18 cellular contexts compared by ENCODE assay signal in genomic region chr11:8967159-8967558, GRCh38. TPM values are rescaled to one million over a fixed set of nuclear protein-coding genes. Genes with fewer than 3 reads are reported as not detected.
A peak's percentile ranks its signal among the peaks of the same experiment; 100 is the strongest.
DNase-seq lines count a peak whose midpoint lies in the region; ATAC-seq, FAIRE-seq and TF ChIP-seq lines count a peak whose summit lies in the region.
"Had no signal": no experiment of that assay in that cellular context is flagged by ENCODE, and none has a peak within 500 bp of the region (broad histone marks: within the 10 kb centered on the region; RNA-seq: fewer than 3 reads in every experiment).

No MANE protein-coding gene starts in this region.

- peaks cover 20% of the 10 kb centered on the region for H3K79me2 ChIP-seq in GM12878 (ENCODE audit: control insufficient read depth, insufficient read depth, low read length)

- SMC1A ChIA-PET in GM12878 (lab: Charles Lee; ENCODE audit: uncharacterized antibody, unreplicated experiment) = no interaction called here

- H2AFZ ChIP-seq in GM12878 (ENCODE audit: control insufficient read depth, low read depth, low read length) = no peak overlapping the region
- H2AFZ ChIP-seq: GM23338 had no signal

- TF ChIP-seq CTCF in CD14-positive monocyte (IDR thresholded peaks at IDR 0.05) (no peak), GM12878 (IDR thresholded peaks at IDR 0.05 in 2 of 3, conservative IDR thresholded peaks at IDR 0.05 in 1 of 3; ENCODE audit: control insufficient read depth in 2 of 3, extremely low read depth in 1 of 3, insufficient read depth in 1 of 3, low read depth in 3 of 3, low read length in 3 of 3) (no peak), neural crest cell (conservative IDR thresholded peaks at IDR 0.05) (no peak), GM20000 (IDR thresholded peaks at IDR 0.05; ENCODE audit: extremely low read depth, missing control alignments) (no peak), right lobe of liver (IDR thresholded peaks at IDR 0.05) (no peak)
- no peak for TF ChIP-seq CTCF in CD8-positive, alpha-beta T cell (IDR thresholded peaks at IDR 0.05)

- no peaks in the 10 kb centered on the region for H3K27me3 ChIP-seq in CD8-positive, alpha-beta T cell (ENCODE audit: insufficient read depth, low read length)
- no peaks in the 10 kb centered on the region for H3K27me3 ChIP-seq in GM12878 (replicated peaks in 1 of 2; ENCODE audit: control insufficient read depth in 2 of 2, insufficient read depth in 2 of 2, low read length in 1 of 2)
- H3K27me3 ChIP-seq in right lobe of liver = no peaks in the 10 kb centered on the region
- H3K27me3 ChIP-seq: BLaER1 treated with 17β-estradiol and CSF1 and Interleukin-3, amounts not matched to agents 10 nM and 100 nM had no signal

- no peaks in the 10 kb centered on the region for H4K20me1 ChIP-seq in GM12878 (ENCODE audit: control insufficient read depth, insufficient read depth)

- peaks cover 20% of the 10 kb centered on the region for H3K4me1 ChIP-seq in CD8-positive, alpha-beta T cell (ENCODE audit: insufficient read depth, low read length)
- H3K4me1 ChIP-seq in GM12878 (ENCODE audit: control insufficient read depth, insufficient read depth, low read length) = peaks cover 5% of the 10 kb centered on the region
- peaks cover 0 to 19% (median 8%) of the 10 kb centered on the region in 4 donors for H3K4me1 ChIP-seq in right lobe of liver

- no peaks in the 10 kb centered on the region for H3K9me3 ChIP-seq in CD8-positive, alpha-beta T cell (ENCODE audit: low read length)
- H3K9me3 ChIP-seq in GM12878 (replicated peaks; ENCODE audit: control insufficient read depth, insufficient read depth, low read length) (no peaks in the 10 kb centered on the region), right lobe of liver (no peaks in the 10 kb centered on the region)
- H3K9me3 ChIP-seq: BLaER1 treated with 17β-estradiol and CSF1 and Interleukin-3, amounts not matched to agents 10 nM and 100 nM had no signal

- no TSS peak for BruUV-seq in GM12878 (replicated peaks; lab: Mats Ljungman, UMichigan)

- H3K27ac Mint-ChIP-seq in CD14-positive monocyte = peak overlapping the region in 5 of 7 donors; percentile 26 to 66 (median 51)
- H3K27ac Mint-ChIP-seq in CD8-positive, alpha-beta T cell = peak overlapping the region; percentile 64
- no peak overlapping the region for H3K27ac Mint-ChIP-seq in neural crest cell (ENCODE audit: unreplicated experiment)
- H3K27ac Mint-ChIP-seq: GM23338 had no signal

- 55% methylated on average over 8 of the region's 8 CpGs for WGBS in GM12878 (ENCODE audit: insufficient coverage, insufficient replicate concordance, low lambda C conversion rate, missing lambda C conversion rate)
- WGBS in right lobe of liver (ENCODE audit: insufficient coverage, low coverage, low lambda C conversion rate, missing lambda C conversion rate) = 88% methylated on average over 8 of the region's 8 CpGs

- H3K36me3 ChIP-seq in CD8-positive, alpha-beta T cell (ENCODE audit: insufficient read depth, low read length) = no peaks in the 10 kb centered on the region
- H3K36me3 ChIP-seq in GM12878 (ENCODE audit: control insufficient read depth in 2 of 2, insufficient read depth in 2 of 2, low read length in 1 of 2) (no peaks in the 10 kb centered on the region), right lobe of liver (no peaks in the 10 kb centered on the region)
- H3K36me3 ChIP-seq: BLaER1 treated with 17β-estradiol and CSF1 and Interleukin-3, amounts not matched to agents 10 nM and 100 nM had no signal

- TF ChIP-seq RAD21 in GM12878 (IDR thresholded peaks at IDR 0.05; ENCODE audit: insufficient read depth, low read depth, low read length) = no peak

- intact Hi-C loops in CD14-positive monocyte (cut with micrococcal nuclease) = loop anchor here in 1 of 2 donors (10.0 kb wide), 2 partner anchors 48 to 292 kb away; no protein-coding TSS in a partner anchor
- intact Hi-C loops in CD8-positive, alpha-beta T cell (cut with DNase I, micrococcal nuclease) = no loop called here
- intact Hi-C loops in GM12878 (cut with micrococcal nuclease; ENCODE audit: unreplicated experiment) = no loop called here
- intact Hi-C loops in right lobe of liver (cut with DNase I) = no loop called here

- no peak for FAIRE-seq in GM12878 (lab: Jason Lieb, UNC)
- FAIRE-seq: GM18507 had no signal

- no peak overlapping the region for H3K4me3 ChIP-seq in CD8-positive, alpha-beta T cell (ENCODE audit: low read depth, low read length)
- no peak overlapping the region for H3K4me3 ChIP-seq in GM12878
- no peak overlapping the region for H3K4me3 ChIP-seq in right lobe of liver
- H3K4me3 ChIP-seq: BLaER1 treated with 17β-estradiol and CSF1 and Interleukin-3, amounts not matched to agents 10 nM and 100 nM; GM23338 had no signal

- CTCF ChIA-PET in CD8-positive, alpha-beta T cell (lab: Charles Lee) = no interaction called here
- CTCF ChIA-PET in GM12878 (lab: Yijun Ruan, JAX) = no interaction called here

- H3K27me3 Mint-ChIP-seq in CD14-positive monocyte (ENCODE audit: low read depth in 3 of 3) = peaks cover 0 to 5% (median 0%) of the 10 kb centered on the region in 3 donors
- no peaks in the 10 kb centered on the region for H3K27me3 Mint-ChIP-seq in CD8-positive, alpha-beta T cell (ENCODE audit: low read depth)
- H3K27me3 Mint-ChIP-seq in neural crest cell (ENCODE audit: low read depth) = no peaks in the 10 kb centered on the region

- RAD21 ChIA-PET in GM12878 (lab: Charles Lee; ENCODE audit: unreplicated experiment) = no interaction called here

- TF ChIP-seq EP300 in GM12878 (IDR thresholded peaks at IDR 0.05; ENCODE audit: borderline replicate concordance in 1 of 2, control insufficient read depth in 1 of 2, low read depth in 2 of 2, low read length in 2 of 2) = no peak

- H3K9me3 Mint-ChIP-seq in CD14-positive monocyte (no peaks in the 10 kb centered on the region), neural crest cell (no peaks in the 10 kb centered on the region)
- H3K9me3 Mint-ChIP-seq in CD8-positive, alpha-beta T cell = no peaks in the 10 kb centered on the region
- H3K9me3 Mint-ChIP-seq: GM23338 had no signal

- DNase-seq in CD14-positive monocyte (ENCODE audit: low spot score) (no peak), GM12878 (ENCODE audit: low read depth, low spot score) (no peak), neural crest cell (ENCODE audit: low read depth, low spot score) (no peak), GM20000 (ENCODE audit: low spot score) (no peak), right lobe of liver (no peak)
- no peak for DNase-seq in CD8-positive, alpha-beta T cell
- DNase-seq: ACHN, DMS53, GF-D8, H7, IMR-90, KG1 had no signal

- no peak overlapping the region for H3K4me2 ChIP-seq in GM12878 (ENCODE audit: control insufficient read depth, insufficient read depth)
- H3K4me2 ChIP-seq: GM23338 had no signal

- TF ChIP-seq POLR2A in GM12878 (IDR thresholded peaks at IDR 0.05; ENCODE audit: low read depth, low read length) (no peak), right lobe of liver (IDR thresholded peaks at IDR 0.05) (no peak)

- POLR2A ChIA-PET in CD8-positive, alpha-beta T cell (lab: Charles Lee) = no interaction called here
- POLR2A ChIA-PET in GM12878 (lab: Charles Lee) = interaction anchor here (0.6 kb wide), 1 partner anchor 533 kb away, joined by 3 read pairs; no protein-coding TSS in a partner anchor

- no peak overlapping the region for H3K9ac ChIP-seq in GM12878 (ENCODE audit: control insufficient read depth, insufficient read depth, low read length)

- peaks cover 0 to 6% of the 10 kb centered on the region in 2 donors for H3K36me3 Mint-ChIP-seq in CD14-positive monocyte
- peaks cover 16% of the 10 kb centered on the region for H3K36me3 Mint-ChIP-seq in CD8-positive, alpha-beta T cell
- no peaks in the 10 kb centered on the region for H3K36me3 Mint-ChIP-seq in neural crest cell (ENCODE audit: low read depth)

- H3K4me1 Mint-ChIP-seq in CD14-positive monocyte (peaks cover 29% of the 10 kb centered on the region), neural crest cell (peaks cover 25% of the 10 kb centered on the region)
- H3K4me1 Mint-ChIP-seq in CD8-positive, alpha-beta T cell (ENCODE audit: low read depth) = peaks cover 23% of the 10 kb centered on the region

- in situ Hi-C loops in GM12878 (cut with MboI) = no loop called here

- H3K27ac ChIP-seq in CD8-positive, alpha-beta T cell (ENCODE audit: low read depth, low read length) = no peak overlapping the region
- no peak overlapping the region for H3K27ac ChIP-seq in GM12878 (ENCODE audit: control insufficient read depth, insufficient read depth)
- no peak overlapping the region for H3K27ac ChIP-seq in right lobe of liver
- H3K27ac ChIP-seq: BLaER1 treated with 17β-estradiol and CSF1 and Interleukin-3, amounts not matched to agents 10 nM and 100 nM had no signal

- no peak overlapping the region for H3K4me3 Mint-ChIP-seq in CD14-positive monocyte
- no peak overlapping the region for H3K4me3 Mint-ChIP-seq in CD8-positive, alpha-beta T cell
- peak overlapping the region; percentile 79 for H3K4me3 Mint-ChIP-seq in neural crest cell
- H3K4me3 Mint-ChIP-seq: GM23338 had no signal

- ATAC-seq in CD8-positive, alpha-beta T cell = no peak
- ATAC-seq in GM12878 = no peak
- no peak for ATAC-seq in HG02884 (IDR thresholded peaks at IDR 0.05; ENCODE audit: unreplicated experiment)
- ATAC-seq in right lobe of liver = no peak
- ATAC-seq: GM23338 had no signal

RNA-seq across cellular contexts. Expression of gene TMEM9B, which starts 2.9 kb away (rescaled TPM):
- polyA plus RNA-seq in CD14-positive monocyte (100 to 1,000 TPM; 141 to 149 TPM), GM12878 (2011; rRNA removed) (43.6 and 55.7 TPM in 2 replicates), GM12878 (2014; fragmentation: Illumina TruSeq; extraction: Trizol) (33.2 and 41.0 TPM in 2 replicates), GM12878 (2014; fragmentation: Nextera tagmentation; extraction: Ambion mirVana) (10 to 100 TPM; 11.5 to 16.6 TPM), GM12878 (2014; rRNA removed) (24.3 and 26.4 TPM in 2 replicates), GM12878 (2016; fragmentation: Nextera tagmentation; extraction: Ambion mirVana) (10 to 100 TPM; 48.0 to 54.0 TPM)
- 10 to 100 TPM; 27.5 to 28.5 TPM for total RNA-seq in CD8-positive, alpha-beta T cell
- total RNA-seq in GM12878 (2013; cell fraction: nucleolus; rRNA removed) = 25.6 and 28.7 TPM in 2 replicates
- total RNA-seq in GM12878 (2014; rRNA removed) (31.2 and 33.8 TPM in 2 replicates), GM12878 (2014; rRNA removed; fragmentation: Illumina TruSeq; extraction: Trizol) (28.1 and 28.7 TPM in 2 replicates), GM12878 (2021) (20.8 and 23.1 TPM in 2 replicates), neural crest cell (14.3 and 15.7 TPM in 2 replicates), right lobe of liver (10 to 100 TPM; 15.5 to 33.6 (median 19.8) TPM)
- 20.5 TPM for polyA plus RNA-seq in GM12878 (2011; ENCODE audit: low read depth)
- 20.3 and 22.4 TPM in 2 replicates for polyA plus RNA-seq in GM12878 (2011; cell fraction: cytosol; rRNA removed)
- 11.0 TPM in 2 replicates for polyA plus RNA-seq in GM12878 (2011; cell fraction: nucleus; rRNA removed)
- 21.4 and 32.5 TPM in 2 replicates for polyA plus RNA-seq in GM12878 (2012)
- 19.4 and 23.4 TPM in 2 replicates for polyA minus RNA-seq in GM12878 (2011; rRNA and poly(A)+ RNA removed)
- polyA minus RNA-seq in GM12878 (2011; cell fraction: cytosol; rRNA and poly(A)+ RNA removed) = 5.9 and 8.7 TPM in 2 replicates
- polyA minus RNA-seq in GM12878 (2011; cell fraction: nucleus; rRNA and poly(A)+ RNA removed) = 5.4 and 9.4 TPM in 2 replicates

RNA-seq across cellular contexts. Expression of gene ASCL3, which starts 24.3 kb away (rescaled TPM):
- polyA plus RNA-seq in CD14-positive monocyte (not detected), GM12878 (2011; rRNA removed) (not detected in 2 replicates), GM12878 (2014; fragmentation: Illumina TruSeq; extraction: Trizol) (not detected in 2 replicates), GM12878 (2014; fragmentation: Nextera tagmentation; extraction: Ambion mirVana) (not detected), GM12878 (2014; rRNA removed) (not detected in 2 replicates), GM12878 (2016; fragmentation: Nextera tagmentation; extraction: Ambion mirVana) (not detected)
- not detected for total RNA-seq in CD8-positive, alpha-beta T cell
- not detected in 2 replicates for total RNA-seq in GM12878 (2013; cell fraction: nucleolus; rRNA removed)
- total RNA-seq in GM12878 (2014; rRNA removed) (not detected in 2 replicates), GM12878 (2014; rRNA removed; fragmentation: Illumina TruSeq; extraction: Trizol) (not detected in 2 replicates), GM12878 (2021) (not detected in 2 replicates), neural crest cell (not detected in 2 replicates), right lobe of liver (not detected)
- polyA plus RNA-seq in GM12878 (2011; ENCODE audit: low read depth) = not detected
- not detected in 2 replicates for polyA plus RNA-seq in GM12878 (2011; cell fraction: cytosol; rRNA removed)
- polyA plus RNA-seq in GM12878 (2011; cell fraction: nucleus; rRNA removed) = not detected in 2 replicates
- not detected in 2 replicates for polyA plus RNA-seq in GM12878 (2012)
- not detected in 2 replicates for polyA minus RNA-seq in GM12878 (2011; rRNA and poly(A)+ RNA removed)
- polyA minus RNA-seq in GM12878 (2011; cell fraction: cytosol; rRNA and poly(A)+ RNA removed) = not detected in 2 replicates
- not detected in 2 replicates for polyA minus RNA-seq in GM12878 (2011; cell fraction: nucleus; rRNA and poly(A)+ RNA removed)
- total RNA-seq: A172, GM23338, H7, HT-29, IMR-90 had no signal
- polyA plus RNA-seq: GM23338, IMR-90 had no signal

RNA-seq across cellular contexts. Expression of gene C11orf16, which starts 34.4 kb away (rescaled TPM):
- polyA plus RNA-seq in CD14-positive monocyte (not detected), GM12878 (2011; rRNA removed) (not detected in 2 replicates), GM12878 (2014; fragmentation: Illumina TruSeq; extraction: Trizol) (not detected in 2 replicates), GM12878 (2014; fragmentation: Nextera tagmentation; extraction: Ambion mirVana) (under 1 TPM in 1 of 2 experiments, not detected in 1; 0.05 TPM), GM12878 (2014; rRNA removed) (not detected in 2 replicates), GM12878 (2016; fragmentation: Nextera tagmentation; extraction: Ambion mirVana) (under 1 TPM; 0.32 to 0.39 TPM)
- not detected for total RNA-seq in CD8-positive, alpha-beta T cell
- total RNA-seq in GM12878 (2013; cell fraction: nucleolus; rRNA removed) = not detected in 2 replicates
- total RNA-seq in GM12878 (2014; rRNA removed) (not detected in 2 replicates), GM12878 (2014; rRNA removed; fragmentation: Illumina TruSeq; extraction: Trizol) (not detected in 2 replicates), GM12878 (2021) (not detected in 2 replicates), neural crest cell (not detected in 2 replicates), right lobe of liver (not detected)
- polyA plus RNA-seq in GM12878 (2011; ENCODE audit: low read depth) = not detected
- polyA plus RNA-seq in GM12878 (2011; cell fraction: cytosol; rRNA removed) = not detected in 2 replicates
- polyA plus RNA-seq in GM12878 (2011; cell fraction: nucleus; rRNA removed) = not detected in 2 replicates
- polyA plus RNA-seq in GM12878 (2012) = not detected in 2 replicates
- not detected in 2 replicates for polyA minus RNA-seq in GM12878 (2011; rRNA and poly(A)+ RNA removed)
- polyA minus RNA-seq in GM12878 (2011; cell fraction: cytosol; rRNA and poly(A)+ RNA removed) = not detected in 2 replicates
- polyA minus RNA-seq in GM12878 (2011; cell fraction: nucleus; rRNA and poly(A)+ RNA removed) = not detected in 2 replicates
- total RNA-seq: GM23338, H7, HT-29, IMR-90 had no signal
- polyA plus RNA-seq: GM23338, IMR-90 had no signal

RNA-seq across cellular contexts. Expression of gene NRIP3, which starts 36.6 kb away (rescaled TPM):
- polyA plus RNA-seq in CD14-positive monocyte (1 to 10 TPM in 1 of 2 donors, under 1 TPM in 1; 0.28 to 1.0 TPM), GM12878 (2011; rRNA removed) (not detected in 2 replicates), GM12878 (2014; fragmentation: Illumina TruSeq; extraction: Trizol) (not detected in 2 replicates), GM12878 (2014; fragmentation: Nextera tagmentation; extraction: Ambion mirVana) (not detected), GM12878 (2014; rRNA removed) (0.25 TPM in 1 of 2 replicates, not detected in the other), GM12878 (2016; fragmentation: Nextera tagmentation; extraction: Ambion mirVana) (under 1 TPM in 1 of 2 experiments, not detected in 1; 0.25 TPM)
- 10 to 100 TPM in 1 of 2 experiments, 1 to 10 TPM in 1; 8.8 to 10.1 TPM for total RNA-seq in CD8-positive, alpha-beta T cell
- not detected in 2 replicates for total RNA-seq in GM12878 (2013; cell fraction: nucleolus; rRNA removed)
- total RNA-seq in GM12878 (2014; rRNA removed) (under 0.01 and 0.22 TPM in 2 replicates), GM12878 (2014; rRNA removed; fragmentation: Illumina TruSeq; extraction: Trizol) (0.09 TPM in 1 of 2 replicates, not detected in the other), GM12878 (2021) (not detected in 2 replicates), neural crest cell (1.7 and 2.1 TPM in 2 replicates), right lobe of liver (under 1 TPM in 4 of 6 experiments, not detected in 2; 0.31 to 0.84 (median 0.37) TPM)
- polyA plus RNA-seq in GM12878 (2011; ENCODE audit: low read depth) = 0.05 TPM
- polyA plus RNA-seq in GM12878 (2011; cell fraction: cytosol; rRNA removed) = not detected in 2 replicates
- polyA plus RNA-seq in GM12878 (2011; cell fraction: nucleus; rRNA removed) = not detected in 2 replicates
- polyA plus RNA-seq in GM12878 (2012) = not detected in 2 replicates
- polyA minus RNA-seq in GM12878 (2011; rRNA and poly(A)+ RNA removed) = not detected in 2 replicates
- polyA minus RNA-seq in GM12878 (2011; cell fraction: cytosol; rRNA and poly(A)+ RNA removed) = not detected in 2 replicates
- not detected in 2 replicates for polyA minus RNA-seq in GM12878 (2011; cell fraction: nucleus; rRNA and poly(A)+ RNA removed)
- total RNA-seq: HT-29 had no signal

RNA-seq across cellular contexts. Expression of gene AKIP1, which starts 56.2 kb away (rescaled TPM):
- polyA plus RNA-seq in CD14-positive monocyte = 10 to 100 TPM; 18.7 to 18.9 TPM
- 1 to 10 TPM; 3.9 to 4.2 TPM for total RNA-seq in CD8-positive, alpha-beta T cell
- total RNA-seq in GM12878 (2013; cell fraction: nucleolus; rRNA removed) = 12.3 and 18.0 TPM in 2 replicates
- total RNA-seq in GM12878 (2014; rRNA removed) = 31.7 and 36.5 TPM in 2 replicates
- 21.5 and 23.3 TPM in 2 replicates for total RNA-seq in GM12878 (2014; rRNA removed; fragmentation: Illumina TruSeq; extraction: Trizol)
- 27.1 and 30.4 TPM in 2 replicates for total RNA-seq in GM12878 (2021)
- 12.8 TPM for polyA plus RNA-seq in GM12878 (2011; ENCODE audit: low read depth)
- 30.7 and 33.1 TPM in 2 replicates for polyA plus RNA-seq in GM12878 (2011; rRNA removed)
- 29.6 and 30.8 TPM in 2 replicates for polyA plus RNA-seq in GM12878 (2011; cell fraction: cytosol; rRNA removed)
- 10.6 and 12.4 TPM in 2 replicates for polyA plus RNA-seq in GM12878 (2011; cell fraction: nucleus; rRNA removed)
- 16.5 and 19.9 TPM in 2 replicates for polyA plus RNA-seq in GM12878 (2012)
- 22.1 and 30.6 TPM in 2 replicates for polyA plus RNA-seq in GM12878 (2014; fragmentation: Illumina TruSeq; extraction: Trizol)
- 10 to 100 TPM in 1 of 2 experiments, 1 to 10 TPM in 1; 5.1 to 14.7 TPM for polyA plus RNA-seq in GM12878 (2014; fragmentation: Nextera tagmentation; extraction: Ambion mirVana)
- 32.0 and 36.2 TPM in 2 replicates for polyA plus RNA-seq in GM12878 (2014; rRNA removed)
- polyA plus RNA-seq in GM12878 (2016; fragmentation: Nextera tagmentation; extraction: Ambion mirVana) = 10 to 100 TPM; 38.0 to 38.9 TPM
- polyA minus RNA-seq in GM12878 (2011; rRNA and poly(A)+ RNA removed) = 8.7 and 9.1 TPM in 2 replicates
- 10.3 and 15.2 TPM in 2 replicates for polyA minus RNA-seq in GM12878 (2011; cell fraction: cytosol; rRNA and poly(A)+ RNA removed)
- 3.6 and 6.6 TPM in 2 replicates for polyA minus RNA-seq in GM12878 (2011; cell fraction: nucleus; rRNA and poly(A)+ RNA removed)
- 29.7 and 31.5 TPM in 2 replicates for total RNA-seq in neural crest cell
- total RNA-seq in right lobe of liver = 10 to 100 TPM in 3 of 6 experiments, 1 to 10 TPM in 3; 5.8 to 14.8 (median 8.7) TPM
